ENCODE assay signal across 13 cellular contexts in genomic region chr20:18412202-18412901, GRCh38. TPM values are rescaled to one million over a fixed set of nuclear protein-coding genes. Genes with fewer than 3 reads are reported as not detected.
DNase-seq lines count a peak whose midpoint lies in the region; ATAC-seq and TF ChIP-seq lines count a peak whose summit lies in the region.
"Had no signal": no experiment of that assay in that cellular context is flagged by ENCODE, and none has a peak within 500 bp of the region (broad histone marks: within the 10 kb centered on the region; RNA-seq: fewer than 3 reads in every experiment).

No MANE protein-coding gene starts in this region.

- POLR2A ChIA-PET in GM10248 (lab: Yijun Ruan, JAX), result interaction anchor here (1.6 kb wide), 1 partner anchor 95 kb away, joined by 5 read pairs; the partner anchor contains the start of gene SEC23B

- no peak overlapping the region for H3K9ac ChIP-seq in iPS-15b (ENCODE audit: low read depth, low read length)

- ATAC-seq in GM23338, result peak; percentile 67
- ATAC-seq in HG03521 (IDR thresholded peaks at IDR 0.05; ENCODE audit: unreplicated experiment), result no peak
- ATAC-seq in HG03378 (IDR thresholded peaks at IDR 0.05; ENCODE audit: unreplicated experiment), result no peak

- no peaks in the 10 kb centered on the region for H3K79me2 ChIP-seq in GM23338 (replicated peaks; ENCODE audit: insufficient read depth)

- H3K27ac Mint-ChIP-seq in GM23338, result peak overlapping the region; percentile 99

- CTCF ChIA-PET in GM10248 (lab: Yijun Ruan, JAX), result interaction anchor here (0.6 to 2.5 kb wide), 11 partner anchors 9 to 1249 kb away, joined by 3 to 7 read pairs (median 4); partner anchors contain the start of genes DZANK1 and POLR3F

- peak overlapping the region; percentile 65 for H3K4me3 Mint-ChIP-seq in GM23338
- H3K4me3 Mint-ChIP-seq: CD4-positive, CD25-positive, alpha-beta regulatory T cell had no signal

- H3K27me3 Mint-ChIP-seq in GM23338 (ENCODE audit: insufficient read depth, low read depth, poor library complexity), result peaks cover 2% of the 10 kb centered on the region
- H3K27me3 Mint-ChIP-seq: CD4-positive, CD25-positive, alpha-beta regulatory T cell had no signal

- no peak overlapping the region for H2AFZ ChIP-seq in GM23338

- H3K4me3 ChIP-seq in GM23338, result peak overlapping the region; percentile 7; the same call in 1 of the 2 replicates
- no peak overlapping the region for H3K4me3 ChIP-seq in NB4 (ENCODE audit: low read depth, low read length)
- H3K4me3 ChIP-seq in iPS-15b (ENCODE audit: low read depth, low read length), result peak overlapping the region; percentile 20
- H3K4me3 ChIP-seq: ascending aorta, tibial artery had no signal

- H3K27ac ChIP-seq in GM23338 (ENCODE audit: low read depth), result peak overlapping the region; percentile 6
- H3K27ac ChIP-seq: ascending aorta, tibial artery had no signal

- TF ChIP-seq CTCF in GM10248 (IDR thresholded peaks at IDR 0.05; ENCODE audit: control extremely low read depth, extremely low read depth, low read depth, missing control alignments) (no peak), GM23338 (conservative IDR thresholded peaks at IDR 0.05; ENCODE audit: low read depth in 2 of 2) (no peak), NB4 (IDR thresholded peaks at IDR 0.05; ENCODE audit: low read depth, low read length) (no peak)

- no peaks in the 10 kb centered on the region for H3K27me3 ChIP-seq in GM23338 (ENCODE audit: insufficient read depth)
- H3K27me3 ChIP-seq in iPS-15b (ENCODE audit: control insufficient read depth, insufficient read depth, low read length), result no peaks in the 10 kb centered on the region
- H3K27me3 ChIP-seq: ascending aorta, tibial artery had no signal

- no peaks in the 10 kb centered on the region for H3K9me3 Mint-ChIP-seq in GM23338
- H3K9me3 Mint-ChIP-seq: CD4-positive, CD25-positive, alpha-beta regulatory T cell had no signal

- H3K36me3 ChIP-seq in GM23338 (ENCODE audit: insufficient read depth) (no peaks in the 10 kb centered on the region), iPS-15b (ENCODE audit: control insufficient read depth, insufficient read depth, low read length) (no peaks in the 10 kb centered on the region)
- H3K36me3 ChIP-seq: ascending aorta had no signal

- TF ChIP-seq POLR2A in NB4 (IDR thresholded peaks at IDR 0.05; ENCODE audit: extremely low read depth, insufficient read length), result no peak

- no peaks in the 10 kb centered on the region for H3K9me3 ChIP-seq in iPS-15b (ENCODE audit: control insufficient read depth, insufficient read depth, low read length)
- H3K9me3 ChIP-seq: ascending aorta, tibial artery had no signal

- no peaks in the 10 kb centered on the region for H3F3A ChIP-seq in GM23338 (replicated peaks; ENCODE audit: low read depth)

- H3K36me3 Mint-ChIP-seq in GM23338 (ENCODE audit: low read depth), result no peaks in the 10 kb centered on the region; the same call in 2 of the 3 replicates
- H3K36me3 Mint-ChIP-seq: CD4-positive, CD25-positive, alpha-beta regulatory T cell had no signal

- no peaks in the 10 kb centered on the region for H3K9me2 ChIP-seq in GM23338 (ENCODE audit: insufficient read depth)

- peak; percentile 29 for DNase-seq in GM10248 (ENCODE audit: extremely low spot score)
- no peak for DNase-seq in GM23338 (ENCODE audit: low spot score)
- peak; percentile 70 for DNase-seq in NB4 (ENCODE audit: low read depth)
- no peak for DNase-seq in HCEC 1CT
- DNase-seq in HT-29 (ENCODE audit: low spot score), result no peak
- DNase-seq: islet precursor cell, nucleus accumbens, tibial artery had no signal

- H3K4me1 ChIP-seq in GM23338 (ENCODE audit: insufficient read depth), result no peaks in the 10 kb centered on the region
- H3K4me1 ChIP-seq in iPS-15b (ENCODE audit: control insufficient read depth, insufficient read depth, low read length), result peaks cover 5% of the 10 kb centered on the region
- H3K4me1 ChIP-seq: ascending aorta, tibial artery had no signal

- peaks cover 23% of the 10 kb centered on the region for H3K4me1 Mint-ChIP-seq in GM23338

- no peaks in the 10 kb centered on the region for H4K20me1 ChIP-seq in GM23338 (replicated peaks; ENCODE audit: insufficient read depth)

- H3K4me2 ChIP-seq in GM23338, result peak overlapping the region; percentile 26

TF ChIP-seq in GM23338, 12 proteins besides CTCF, POLR2A, EP300 and RAD21:
- TF ChIP-seq POLR2AphosphoS5 (IDR thresholded peaks at IDR 0.05; ENCODE audit: low read depth) (no peak), CREB1 (CRISPR knock-in tag; IDR thresholded peaks at IDR 0.05; ENCODE audit: low read depth) (no peak), EZH2 (IDR thresholded peaks at IDR 0.05; ENCODE audit: low read depth, unreplicated experiment) (no peak), STAT1 (IDR thresholded peaks at IDR 0.05; ENCODE audit: unreplicated experiment) (no peak), ZNF462 (CRISPR knock-in tag; IDR thresholded peaks at IDR 0.05) (no peak)
TF ChIP-seq in GM23338: peak in this region for 0.

RNA-seq across cellular contexts. Expression of gene DZANK1, which starts 54.5 kb away (rescaled TPM):
- 6.7 and 8.3 TPM in 2 replicates for total RNA-seq in GM23338 (2014; rRNA removed; shearing (Covaris generic))
- 6.1 and 7.9 TPM in 2 replicates for polyA plus RNA-seq in GM23338 (2016; fragmentation: Nextera tagmentation; extraction: Ambion mirVana)
- 0.83 and 1.5 TPM in 2 replicates for total RNA-seq in HT-29 (2014; rRNA removed; shearing (Covaris generic))

RNA-seq across cellular contexts. Expression of gene POLR3F, which starts 54.8 kb away (rescaled TPM):
- 15.7 and 30.6 TPM in 2 replicates for total RNA-seq in GM23338 (2014; rRNA removed; shearing (Covaris generic))
- 10.5 and 11.0 TPM in 2 replicates for polyA plus RNA-seq in GM23338 (2016; fragmentation: Nextera tagmentation; extraction: Ambion mirVana)
- 12.9 and 18.3 TPM in 2 replicates for total RNA-seq in HT-29 (2014; rRNA removed; shearing (Covaris generic))

Comparison
In these comparisons a context has a peak if more than half of its experiments do, and no peak if none do; other contexts are left out.
1. DNase-seq: peak in GM10248 (single experiment) and NB4 (single experiment); none in GM23338 (single experiment), HCEC 1CT (single experiment) and HT-29 (single experiment).